In the genomic region with DNA sequence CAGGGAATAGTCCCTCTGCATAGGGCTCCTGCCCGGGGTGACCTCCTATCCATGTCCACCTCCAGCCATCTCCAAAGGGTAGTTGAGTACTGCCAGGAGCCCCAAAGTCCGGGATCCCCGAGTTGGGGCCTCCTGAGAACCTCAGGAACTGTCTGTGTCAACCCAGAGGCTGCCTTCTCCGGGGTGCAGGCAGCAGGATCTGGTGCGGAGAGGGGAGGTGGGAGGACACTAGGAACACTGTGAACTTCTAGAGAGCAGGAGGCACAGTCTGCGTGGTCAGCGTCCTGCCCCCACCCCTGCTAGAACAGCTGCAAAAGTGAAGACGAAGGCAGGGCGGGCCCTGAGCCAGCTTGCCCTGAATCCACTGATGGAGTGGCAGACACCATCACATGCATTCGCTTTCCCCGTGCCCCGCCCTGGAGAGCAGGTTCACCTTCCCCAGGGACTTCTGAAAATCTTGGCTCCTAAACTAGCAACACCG, we compare ENCODE assay signal across 16 cellular contexts. TPM values are rescaled to one million over a fixed set of nuclear protein-coding genes. Genes with fewer than 3 reads are reported as not detected.
"Had no signal": no experiment of that assay in that cellular context is flagged by ENCODE, and none has a peak within 500 bp of the region (broad histone marks: within the 10 kb centered on the region; RNA-seq: fewer than 3 reads in every experiment).

No MANE protein-coding gene starts in this region.

- H3K27me3 Mint-ChIP-seq: activated CD4-positive, alpha-beta T cell treated with anti-CD3 and anti-CD28 coated beads for 36 hours; activated CD8-positive, alpha-beta memory T cell treated with anti-CD3 and anti-CD28 coated beads, Interleukin-2, amount 10 ng/mL, durations not matched to agents 7 days and 5 days; activated naive CD4-positive, alpha-beta T cell treated with anti-CD3 and anti-CD28 coated beads, Interleukin-2, amount 50 U/mL, for 24 hours; activated T-cell treated with anti-CD3 and anti-CD28 coated beads, Interleukin-2, amount 50 U/mL, for 24 hours had no signal

- H3K4me3 ChIP-seq: adrenal gland, neural progenitor cell, skin epidermis, transverse colon had no signal

- H3K4me1 ChIP-seq: adrenal gland, neural progenitor cell, parathyroid adenoma, transverse colon had no signal

- H3K9me3 ChIP-seq: adrenal gland, transverse colon had no signal

- H2AFZ ChIP-seq: neural progenitor cell, parathyroid adenoma had no signal

- H3K4me1 Mint-ChIP-seq: activated CD4-positive, alpha-beta T cell treated with anti-CD3 and anti-CD28 coated beads for 36 hours; activated CD8-positive, alpha-beta memory T cell treated with anti-CD3 and anti-CD28 coated beads, Interleukin-2, amount 10 ng/mL, durations not matched to agents 7 days and 5 days; activated naive CD4-positive, alpha-beta T cell treated with anti-CD3 and anti-CD28 coated beads, Interleukin-2, amount 50 U/mL, for 24 hours; naive B cell; stimulated activated naive B cell treated with anti-CD40 and anti-IgM and Interleukin-4, amounts not matched to agents 10 μg/mL and 1 μg/mL and 100 μg/mL, for 72 hours had no signal

- DNase-seq: activated CD4-positive, alpha-beta memory T cell treated with anti-CD3 and anti-CD28 coated beads for 36 hours; activated CD4-positive, alpha-beta T cell treated with anti-CD3 and anti-CD28 coated beads for 36 hours; activated CD8-positive, alpha-beta memory T cell treated with anti-CD3 and anti-CD28 coated beads, Interleukin-2, amount 10 ng/mL, durations not matched to agents 7 days and 5 days; activated effector memory CD4-positive, alpha-beta T cell treated with Interleukin-2 at 50 U/mL for 16 hours; activated T-cell treated with anti-CD3 and anti-CD28 coated beads, Interleukin-2, amount 50 U/mL, for 24 hours; naive B cell; stimulated activated CD4-positive, alpha-beta T cell treated with anti-CD3 and anti-CD28 coated beads, Interleukin-15, amount 100 ng/mL, for 24 hours; stimulated activated CD4-positive, alpha-beta T cell treated with anti-CD3 and anti-CD28 coated beads, Interleukin-4, amount 100 ng/mL, for 1 hour; stimulated activated naive B cell treated with anti-CD40 and anti-IgM and Interleukin-4, amounts not matched to agents 10 μg/mL and 1 μg/mL and 100 μg/mL, for 72 hours; T-helper 1 cell had no signal

- H3K4me3 Mint-ChIP-seq: activated CD4-positive, alpha-beta memory T cell treated with anti-CD3 and anti-CD28 coated beads for 36 hours; activated CD4-positive, alpha-beta T cell treated with anti-CD3 and anti-CD28 coated beads for 36 hours; activated CD8-positive, alpha-beta memory T cell treated with anti-CD3 and anti-CD28 coated beads, Interleukin-2, amount 10 ng/mL, durations not matched to agents 7 days and 5 days; activated naive CD4-positive, alpha-beta T cell treated with anti-CD3 and anti-CD28 coated beads, Interleukin-2, amount 50 U/mL, for 24 hours; activated T-cell treated with anti-CD3 and anti-CD28 coated beads, Interleukin-2, amount 50 U/mL, for 24 hours; neural progenitor cell; stimulated activated naive B cell treated with anti-CD40 and anti-IgM and Interleukin-4, amounts not matched to agents 10 μg/mL and 1 μg/mL and 100 μg/mL, for 72 hours had no signal

- H3K4me2 ChIP-seq: neural progenitor cell had no signal

- H3K79me2 ChIP-seq: parathyroid adenoma had no signal

- H3K36me3 Mint-ChIP-seq: activated CD4-positive, alpha-beta memory T cell treated with anti-CD3 and anti-CD28 coated beads for 36 hours; activated CD8-positive, alpha-beta memory T cell treated with anti-CD3 and anti-CD28 coated beads, Interleukin-2, amount 10 ng/mL, durations not matched to agents 7 days and 5 days; activated naive CD4-positive, alpha-beta T cell treated with anti-CD3 and anti-CD28 coated beads, Interleukin-2, amount 50 U/mL, for 24 hours; naive B cell; neural progenitor cell; stimulated activated naive B cell treated with anti-CD40 and anti-IgM and Interleukin-4, amounts not matched to agents 10 μg/mL and 1 μg/mL and 100 μg/mL, for 72 hours had no signal

- H3K9ac ChIP-seq: neural progenitor cell, parathyroid adenoma had no signal

- H3K27me3 ChIP-seq: neural progenitor cell, transverse colon had no signal

- H3K36me3 ChIP-seq: adrenal gland, neural progenitor cell, transverse colon had no signal

- H3K9me3 Mint-ChIP-seq: activated CD4-positive, alpha-beta memory T cell treated with anti-CD3 and anti-CD28 coated beads for 36 hours; activated naive CD4-positive, alpha-beta T cell treated with anti-CD3 and anti-CD28 coated beads, Interleukin-2, amount 50 U/mL, for 24 hours; activated T-cell treated with anti-CD3 and anti-CD28 coated beads, Interleukin-2, amount 50 U/mL, for 24 hours; naive B cell; neural progenitor cell had no signal

- H3K27ac Mint-ChIP-seq: activated CD4-positive, alpha-beta memory T cell treated with anti-CD3 and anti-CD28 coated beads for 36 hours; activated CD4-positive, alpha-beta T cell treated with anti-CD3 and anti-CD28 coated beads for 36 hours; activated CD8-positive, alpha-beta memory T cell treated with anti-CD3 and anti-CD28 coated beads, Interleukin-2, amount 10 ng/mL, durations not matched to agents 7 days and 5 days; activated naive CD4-positive, alpha-beta T cell treated with anti-CD3 and anti-CD28 coated beads, Interleukin-2, amount 50 U/mL, for 24 hours; activated T-cell treated with anti-CD3 and anti-CD28 coated beads, Interleukin-2, amount 50 U/mL, for 24 hours; naive B cell; neural progenitor cell; stimulated activated naive B cell treated with anti-CD40 and anti-IgM and Interleukin-4, amounts not matched to agents 10 μg/mL and 1 μg/mL and 100 μg/mL, for 72 hours had no signal

- H3K27ac ChIP-seq: adrenal gland, neural progenitor cell, parathyroid adenoma, skin epidermis, transverse colon had no signal

RNA-seq across cellular contexts. Expression of gene ARHGEF16, which starts 44.0 kb away (rescaled TPM):
- total RNA-seq: activated CD4-positive, alpha-beta T cell treated with anti-CD3 and anti-CD28 coated beads for 36 hours; activated CD8-positive, alpha-beta memory T cell treated with anti-CD3 and anti-CD28 coated beads, Interleukin-2, amount 10 ng/mL, durations not matched to agents 7 days and 5 days had no signal
